ENCODE assay signal across 16 cellular contexts in the genomic region with DNA sequence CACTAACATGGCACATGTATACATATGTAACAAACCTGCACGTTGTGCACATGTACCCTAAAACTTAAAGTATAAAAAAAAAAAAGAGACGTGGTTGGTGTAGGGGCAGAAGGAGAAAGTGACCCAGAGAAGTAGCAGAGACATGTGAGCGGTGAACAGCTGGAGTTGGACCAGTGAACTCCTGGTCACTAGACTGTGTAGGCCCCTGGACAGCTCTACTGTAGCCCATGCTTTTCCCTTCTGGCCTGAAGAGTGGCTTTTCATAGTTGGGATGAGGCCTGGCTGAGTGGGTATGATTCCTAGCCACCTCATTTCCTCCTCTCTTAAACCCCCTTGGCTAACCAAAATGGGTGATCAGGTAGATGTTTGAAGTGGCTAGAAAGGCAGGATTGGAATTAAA. TPM values are rescaled to one million over a fixed set of nuclear protein-coding genes. Genes with fewer than 3 reads are reported as not detected.
DNase-seq lines count a peak whose midpoint lies in the region; ATAC-seq and TF ChIP-seq lines count a peak whose summit lies in the region.
"Had no signal": no experiment of that assay in that cellular context is flagged by ENCODE, and none has a peak within 500 bp of the region (broad histone marks: within the 10 kb centered on the region; RNA-seq: fewer than 3 reads in every experiment).

No MANE protein-coding gene starts in this region.

- no peaks in the 10 kb centered on the region for H3K4me1 Mint-ChIP-seq in CD4-positive, alpha-beta memory T cell

- H4K20me1 ChIP-seq in hepatocyte (ENCODE audit: insufficient read depth, poor library complexity, severe bottlenecking): no peaks in the 10 kb centered on the region

- peak overlapping the region; percentile 30 for H3K27ac ChIP-seq in hepatocyte
- peak overlapping the region; percentile 20 to 63 for H3K27ac ChIP-seq in mucosa of rectum (ENCODE audit: low read depth in 2 of 2, low read length in 2 of 2)
- no peak overlapping the region for H3K27ac ChIP-seq in CD4-positive, alpha-beta memory T cell (ENCODE audit: low read depth, low read length)
- H3K27ac ChIP-seq: C4-2B had no signal

- no peak overlapping the region for H3K9ac ChIP-seq in mucosa of rectum (ENCODE audit: low read depth in 1 of 2, low read length in 2 of 2)

- no peaks in the 10 kb centered on the region for H3K9me2 ChIP-seq in hepatocyte (replicated peaks; ENCODE audit: insufficient read depth)

- H3K27me3 ChIP-seq in hepatocyte (no peaks in the 10 kb centered on the region), mucosa of rectum (ENCODE audit: control insufficient read depth in 2 of 2, insufficient read depth in 2 of 2, low read length in 2 of 2) (no peaks in the 10 kb centered on the region)
- no peaks in the 10 kb centered on the region for H3K27me3 ChIP-seq in CD4-positive, alpha-beta memory T cell (ENCODE audit: insufficient read depth, low read length)

- no peak overlapping the region for H2AFZ ChIP-seq in hepatocyte

- no peak overlapping the region for H3K4me3 Mint-ChIP-seq in CD4-positive, alpha-beta memory T cell
- H3K4me3 Mint-ChIP-seq: CD4-positive, alpha-beta T cell had no signal

- H3K4me2 ChIP-seq in hepatocyte: no peak overlapping the region

- 59% methylated on average over 2 of the region's 3 CpGs for WGBS in hepatocyte (ENCODE audit: low lambda C conversion rate, missing lambda C conversion rate)

- H3K27me3 Mint-ChIP-seq in CD4-positive, alpha-beta memory T cell: no peaks in the 10 kb centered on the region
- H3K27me3 Mint-ChIP-seq: CD4-positive, alpha-beta T cell had no signal

- H3K27ac Mint-ChIP-seq in CD4-positive, alpha-beta memory T cell: no peak overlapping the region
- H3K27ac Mint-ChIP-seq: CD4-positive, alpha-beta T cell had no signal

- CTCF ChIA-PET in CD4-positive, alpha-beta memory T cell (lab: Charles Lee; ENCODE audit: partially characterized antibody): no interaction called here

- POLR2A ChIA-PET in CD4-positive, alpha-beta memory T cell (lab: Charles Lee; ENCODE audit: partially characterized antibody): no interaction called here

- no peak for TF ChIP-seq CTCF in hepatocyte (IDR thresholded peaks at IDR 0.05; ENCODE audit: poor library complexity)

- DNase-seq in DMS53 treated with DMSO at 0.1 percent for 48 hours (lab: John Stamatoyannopoulos, UW; ENCODE audit: unreplicated experiment): peak; percentile 45
- DNase-seq in hepatocyte (ENCODE audit: low spot score): no peak
- DNase-seq in DMS153 treated with DMSO at 0.1 percent for 48 hours (lab: John Stamatoyannopoulos, UW; ENCODE audit: unreplicated experiment): no peak
- no peak for DNase-seq in CD4-positive, alpha-beta memory T cell
- DNase-seq: ACHN; AML-193; CD4-positive, alpha-beta T cell; DMS153; GOT3; H7; KG1 had no signal

- ATAC-seq in HG03571 (IDR thresholded peaks at IDR 0.05; ENCODE audit: unreplicated experiment): no peak
- ATAC-seq: HCT116 had no signal

- H3K9me3 ChIP-seq in hepatocyte (ENCODE audit: low read depth) (no peaks in the 10 kb centered on the region), mucosa of rectum (ENCODE audit: control insufficient read depth in 2 of 2, low read length in 2 of 2) (no peaks in the 10 kb centered on the region)
- no peaks in the 10 kb centered on the region for H3K9me3 ChIP-seq in CD4-positive, alpha-beta memory T cell (ENCODE audit: control insufficient read depth in 1 of 2, low read length in 2 of 2)

- H3K36me3 ChIP-seq in hepatocyte (replicated peaks; ENCODE audit: insufficient read depth, low read depth) (no peaks in the 10 kb centered on the region), mucosa of rectum (ENCODE audit: control insufficient read depth in 2 of 2, insufficient read depth in 2 of 2, low read length in 2 of 2) (no peaks in the 10 kb centered on the region)
- H3K36me3 ChIP-seq in CD4-positive, alpha-beta memory T cell (ENCODE audit: insufficient read depth, low read length): no peaks in the 10 kb centered on the region

- no peaks in the 10 kb centered on the region for H3K36me3 Mint-ChIP-seq in CD4-positive, alpha-beta memory T cell

- no peak overlapping the region for H3K4me3 ChIP-seq in hepatocyte
- H3K4me3 ChIP-seq in mucosa of rectum (ENCODE audit: low read length in 2 of 2): peak overlapping the region in 1 of 2 donors; percentile 4
- H3K4me3 ChIP-seq in CD4-positive, alpha-beta memory T cell (ENCODE audit: low read length in 2 of 2): no peak overlapping the region

- intact Hi-C loops in CD4-positive, alpha-beta memory T cell (cut with micrococcal nuclease): no loop called here

- H3K4me1 ChIP-seq in hepatocyte (ENCODE audit: insufficient read depth): no peaks in the 10 kb centered on the region
- H3K4me1 ChIP-seq in mucosa of rectum (ENCODE audit: control insufficient read depth in 2 of 2, insufficient read depth in 2 of 2, low read length in 2 of 2): peaks cover 0 to 15% of the 10 kb centered on the region in 2 donors
- no peaks in the 10 kb centered on the region for H3K4me1 ChIP-seq in CD4-positive, alpha-beta memory T cell (ENCODE audit: insufficient read depth, low read length)

- no peaks in the 10 kb centered on the region for H3K9me3 Mint-ChIP-seq in CD4-positive, alpha-beta memory T cell
- H3K9me3 Mint-ChIP-seq: CD4-positive, alpha-beta T cell had no signal

- no peaks in the 10 kb centered on the region for H3K79me2 ChIP-seq in hepatocyte

RNA-seq across cellular contexts. Expression of a gene that starts 16.4 kb away (rescaled TPM):
- 12.3 and 12.4 TPM in 2 replicates for total RNA-seq in hepatocyte
- polyA plus RNA-seq in hepatocyte: 17.2 and 23.2 TPM in 2 replicates
- total RNA-seq in CD4-positive, alpha-beta memory T cell: under 1 TPM in 1 of 2 experiments, not detected in 1; 0.72 TPM
- polyA plus RNA-seq in CD4-positive, alpha-beta memory T cell: under 1 TPM; 0.47 to 0.92 TPM
- polyA plus RNA-seq: BJ had no signal
